In the genomic region with DNA sequence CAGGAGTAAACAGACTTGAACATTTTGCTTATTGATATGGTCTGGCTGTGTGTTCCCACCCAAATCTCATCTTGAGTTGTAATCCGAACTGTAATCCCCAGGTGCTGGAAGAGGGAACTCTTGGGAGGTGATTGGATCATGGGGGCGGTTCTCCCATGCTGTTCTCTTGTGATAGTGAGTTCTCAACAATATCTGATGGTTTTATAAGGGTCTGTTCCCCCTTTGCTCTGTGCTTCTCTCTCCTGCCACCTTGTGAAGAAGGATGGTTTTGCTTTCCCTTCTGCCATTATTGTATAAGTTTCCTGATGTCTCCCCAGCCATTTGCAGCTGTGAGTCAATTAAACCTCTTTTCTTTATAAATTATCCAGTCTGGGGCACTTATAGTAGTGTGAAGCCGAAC, we compare ENCODE assay signal across 9 cellular contexts. TPM values are rescaled to one million over a fixed set of nuclear protein-coding genes. Genes with fewer than 3 reads are reported as not detected.
DNase-seq lines count a peak whose midpoint lies in the region; ATAC-seq and TF ChIP-seq lines count a peak whose summit lies in the region.
"Had no signal": no experiment of that assay in that cellular context is flagged by ENCODE, and none has a peak within 500 bp of the region (broad histone marks: within the 10 kb centered on the region; RNA-seq: fewer than 3 reads in every experiment).

No MANE protein-coding gene starts in this region.

- peaks cover 5% of the 10 kb centered on the region for H3K27me3 Mint-ChIP-seq in type B pancreatic cell
- H3K27me3 Mint-ChIP-seq in activated T-helper 1 cell treated with anti-CD3 and anti-CD28 coated beads, Interleukin-12 subunit alpha, Interleukin-12 subunit beta, Interleukin-2, Interleukin-4 antibody, amounts not matched to agents 30 ng/mL and 10 ng/mL and 1 ng/mL, durations not matched to agents 14 hours and 24 hours and 36 hours (ENCODE audit: insufficient read depth), result peaks cover 12% of the 10 kb centered on the region

- peaks cover 38% of the 10 kb centered on the region for H3K4me1 Mint-ChIP-seq in type B pancreatic cell (ENCODE audit: unreplicated experiment)
- H3K4me1 Mint-ChIP-seq in activated T-helper 1 cell treated with anti-CD3 and anti-CD28 coated beads, Interleukin-12 subunit alpha, Interleukin-12 subunit beta, Interleukin-2, Interleukin-4 antibody, amounts not matched to agents 30 ng/mL and 10 ng/mL and 1 ng/mL, durations not matched to agents 14 hours and 24 hours and 36 hours (ENCODE audit: low read depth), result peaks cover 27% of the 10 kb centered on the region

- ATAC-seq in left ventricle myocardium superior (peak; percentile 35), upper lobe of left lung (ENCODE audit: low FRiP score in 2 of 2) (no peak)

- H3K9me3 Mint-ChIP-seq in type B pancreatic cell, result no peaks in the 10 kb centered on the region
- H3K9me3 Mint-ChIP-seq in activated T-helper 1 cell treated with anti-CD3 and anti-CD28 coated beads, Interleukin-12 subunit alpha, Interleukin-12 subunit beta, Interleukin-2, Interleukin-4 antibody, amounts not matched to agents 30 ng/mL and 10 ng/mL and 1 ng/mL, durations not matched to agents 14 hours and 24 hours and 36 hours, result no peaks in the 10 kb centered on the region

- H3K9ac ChIP-seq in SK-N-MC (ENCODE audit: insufficient read length), result no peak overlapping the region

- DNase-seq in GDM1 (lab: John Stamatoyannopoulos, UW), result peak; percentile 28
- peak; percentile 45 for DNase-seq in SK-N-MC (ENCODE audit: low read depth, low spot score)
- DNase-seq in left ventricle myocardium superior, result no peak
- no peak for DNase-seq in type B pancreatic cell (ENCODE audit: extremely low spot score, unreplicated experiment)
- no peak for DNase-seq in activated T-helper 1 cell treated with anti-CD3 and anti-CD28 coated beads, Interleukin-12 subunit alpha, Interleukin-12 subunit beta, Interleukin-2, Interleukin-4 antibody, amounts not matched to agents 30 ng/mL and 10 ng/mL and 1 ng/mL, durations not matched to agents 14 hours and 24 hours and 36 hours (ENCODE audit: low spot score)
- no peak for DNase-seq in NK-92 treated with Interleukin-12 subunit alpha and Interleukin-12 subunit beta, amount 100 ng/mL, for 24 hours (lab: John Stamatoyannopoulos, UW)
- no peak for DNase-seq in upper lobe of left lung

- peak overlapping the region; percentile 10 for H3K4me3 Mint-ChIP-seq in type B pancreatic cell
- no peak overlapping the region for H3K4me3 Mint-ChIP-seq in activated T-helper 1 cell treated with anti-CD3 and anti-CD28 coated beads, Interleukin-12 subunit alpha, Interleukin-12 subunit beta, Interleukin-2, Interleukin-4 antibody, amounts not matched to agents 30 ng/mL and 10 ng/mL and 1 ng/mL, durations not matched to agents 14 hours and 24 hours and 36 hours

- TF ChIP-seq POLR2A in upper lobe of left lung (IDR thresholded peaks at IDR 0.05), result no peak

- no peaks in the 10 kb centered on the region for H3K27me3 ChIP-seq in upper lobe of left lung

- H3K36me3 Mint-ChIP-seq in type B pancreatic cell, result no peaks in the 10 kb centered on the region
- H3K36me3 Mint-ChIP-seq in activated T-helper 1 cell treated with anti-CD3 and anti-CD28 coated beads, Interleukin-12 subunit alpha, Interleukin-12 subunit beta, Interleukin-2, Interleukin-4 antibody, amounts not matched to agents 30 ng/mL and 10 ng/mL and 1 ng/mL, durations not matched to agents 14 hours and 24 hours and 36 hours (ENCODE audit: low read depth), result peaks cover 2% of the 10 kb centered on the region

- H3K4me3 ChIP-seq in SK-N-MC (no peak overlapping the region), upper lobe of left lung (no peak overlapping the region)
- H3K4me3 ChIP-seq: skin epidermis had no signal

- H3K27ac ChIP-seq in SK-N-MC (no peak overlapping the region), upper lobe of left lung (no peak overlapping the region)
- H3K27ac ChIP-seq: skin epidermis had no signal

- H3K27ac Mint-ChIP-seq in type B pancreatic cell, result no peak overlapping the region
- no peak overlapping the region for H3K27ac Mint-ChIP-seq in activated T-helper 1 cell treated with anti-CD3 and anti-CD28 coated beads, Interleukin-12 subunit alpha, Interleukin-12 subunit beta, Interleukin-2, Interleukin-4 antibody, amounts not matched to agents 30 ng/mL and 10 ng/mL and 1 ng/mL, durations not matched to agents 14 hours and 24 hours and 36 hours

- H3K4me1 ChIP-seq in upper lobe of left lung, result peaks cover 9 to 35% (median 23%) of the 10 kb centered on the region in 4 donors

- TF ChIP-seq EP300 in upper lobe of left lung (IDR thresholded peaks at IDR 0.05), result no peak

- TF ChIP-seq CTCF in LNCAP (IDR thresholded peaks at IDR 0.05) (peak; percentile 41; the same call in 1 of the 2 replicates), type B pancreatic cell (conservative IDR thresholded peaks at IDR 0.05) (peak; percentile 68), upper lobe of left lung (IDR thresholded peaks at IDR 0.05) (peak in 3 of 6 experiments; percentile 39 to 44 (median 40))

- H3K36me3 ChIP-seq in SK-N-MC (ENCODE audit: insufficient read depth, low read length) (no peaks in the 10 kb centered on the region), upper lobe of left lung (no peaks in the 10 kb centered on the region)

- intact Hi-C loops in left ventricle myocardium superior (cut with micrococcal nuclease), result no loop called here
- intact Hi-C loops in activated T-helper 1 cell treated with anti-CD3 and anti-CD28 coated beads, Interleukin-12 subunit alpha, Interleukin-12 subunit beta, Interleukin-2, Interleukin-4 antibody, amounts not matched to agents 30 ng/mL and 10 ng/mL and 1 ng/mL, durations not matched to agents 14 hours and 24 hours and 36 hours (cut with micrococcal nuclease), result loop anchor here (2.0 kb wide), 2 partner anchors 14 to 38 kb away; no protein-coding TSS in a partner anchor

- H3K9me3 ChIP-seq in SK-N-MC (ENCODE audit: low read depth, low read length) (no peaks in the 10 kb centered on the region), upper lobe of left lung (no peaks in the 10 kb centered on the region)

- WGBS in upper lobe of left lung, 2 donors, result 53 to 69% methylated on average over 3 of the region's 3 CpGs

RNA-seq across cellular contexts. Expression of a gene that starts 40.0 kb away (rescaled TPM):
- total RNA-seq in left ventricle myocardium superior (12.9 TPM), type B pancreatic cell (ENCODE audit: low replicate concordance) (44.4 and 54.9 TPM in 2 replicates), upper lobe of left lung (10 to 100 TPM; 29.9 to 95.3 (median 43.9) TPM)
- total RNA-seq in activated T-helper 1 cell treated with anti-CD3 and anti-CD28 coated beads, Interleukin-12 subunit alpha, Interleukin-12 subunit beta, Interleukin-2, Interleukin-4 antibody, amounts not matched to agents 30 ng/mL and 10 ng/mL and 1 ng/mL, durations not matched to agents 14 hours and 24 hours and 36 hours, result 20.7 and 21.9 TPM in 2 replicates

Comparison
In these comparisons a context has a peak if more than half of its experiments do, and no peak if none do; other contexts are left out.
1. DNase-seq: peak in GDM1 (single experiment) and SK-N-MC (single experiment); none in left ventricle myocardium superior (single experiment), type B pancreatic cell (single experiment), activated T-helper 1 cell treated with anti-CD3 and anti-CD28 coated beads, Interleukin-12 subunit alpha, Interleukin-12 subunit beta, Interleukin-2, Interleukin-4 antibody, amounts not matched to agents 30 ng/mL and 10 ng/mL and 1 ng/mL, durations not matched to agents 14 hours and 24 hours and 36 hours (single experiment), NK-92 treated with Interleukin-12 subunit alpha and Interleukin-12 subunit beta, amount 100 ng/mL, for 24 hours (single experiment) and upper lobe of left lung (0 of 2).